Comparison of ENCODE assay signal across 18 cellular contexts in the genomic region with DNA sequence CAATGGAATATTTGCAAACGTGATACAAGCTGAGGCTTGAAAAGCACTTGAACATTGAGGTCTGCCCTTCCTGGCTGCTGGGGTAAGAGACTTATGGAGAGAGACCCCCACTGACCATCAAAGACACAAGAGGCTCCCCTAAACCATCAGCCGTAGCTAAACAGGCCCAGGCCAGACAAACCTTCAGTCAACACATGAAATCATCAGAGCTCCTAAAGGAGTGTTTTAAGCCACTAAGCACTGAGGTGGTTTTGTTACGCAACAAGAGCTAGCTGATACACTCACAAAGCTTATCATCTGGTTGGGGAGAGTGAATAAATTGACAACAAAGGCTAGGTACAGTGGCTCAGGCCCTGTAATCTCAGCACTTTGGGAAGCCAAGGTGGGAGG.
DNase-seq lines count a peak whose midpoint lies in the region; TF ChIP-seq lines count a peak whose summit lies in the region.
"Had no signal": no experiment of that assay in that cellular context is flagged by ENCODE, and none has a peak within 500 bp of the region (broad histone marks: within the 10 kb centered on the region; RNA-seq: fewer than 3 reads in every experiment).

No MANE protein-coding gene starts in this region.

- H3K4me1 ChIP-seq in breast epithelium (peaks cover 0 to 6% of the 10 kb centered on the region in 2 donors), mammary epithelial cell (ENCODE audit: insufficient read depth, low read length) (no peaks in the 10 kb centered on the region), ovary (ENCODE audit: insufficient read depth) (peaks cover 30% of the 10 kb centered on the region), transverse colon (peaks cover 23 to 64% (median 48%) of the 10 kb centered on the region in 4 donors), neural progenitor cell (no peaks in the 10 kb centered on the region)

- intact Hi-C loops in breast epithelium (cut with DNase I; ENCODE audit: low total_unique reads): no loop called here
- intact Hi-C loops in mammary epithelial cell (cut with micrococcal nuclease): no loop called here
- intact Hi-C loops in ovary (cut with DNase I): no loop called here
- intact Hi-C loops in transverse colon (cut with DNase I; ENCODE audit: low total_unique reads): loop anchor here (2.0 kb wide), 1 partner anchor 45 kb away; no protein-coding TSS in a partner anchor

- H3K9me3 ChIP-seq in breast epithelium (no peaks in the 10 kb centered on the region), mammary epithelial cell (replicated peaks; ENCODE audit: insufficient read depth, low read length) (peaks cover 8% of the 10 kb centered on the region), ovary (no peaks in the 10 kb centered on the region), transverse colon (no peaks in the 10 kb centered on the region), neural progenitor cell (ENCODE audit: low read depth) (no peaks in the 10 kb centered on the region)

- no TSS peak for BruUV-seq in mammary epithelial cell (replicated peaks; lab: Mats Ljungman, UMichigan)

- H3K4me2 ChIP-seq in mammary epithelial cell (ENCODE audit: insufficient read depth, low read depth, low read length) (no peak overlapping the region), neural progenitor cell (no peak overlapping the region)
- H3K4me2 ChIP-seq: GM23338, smooth muscle cell had no signal

- TF ChIP-seq POLR2A in breast epithelium (IDR thresholded peaks at IDR 0.05) (no peak), ovary (IDR thresholded peaks at IDR 0.05) (no peak), transverse colon (IDR thresholded peaks at IDR 0.05) (no peak)

- H3K79me2 ChIP-seq in mammary epithelial cell (ENCODE audit: insufficient read depth, low read length) (no peaks in the 10 kb centered on the region), neural progenitor cell (ENCODE audit: low read depth) (no peaks in the 10 kb centered on the region)

- H3K27me3 ChIP-seq in breast epithelium (no peaks in the 10 kb centered on the region), mammary epithelial cell (ENCODE audit: insufficient read depth, low read length) (no peaks in the 10 kb centered on the region), ovary (no peaks in the 10 kb centered on the region), transverse colon (no peaks in the 10 kb centered on the region), neural progenitor cell (no peaks in the 10 kb centered on the region)

- WGBS in mammary epithelial cell (ENCODE audit: low coverage, missing lambda C conversion rate): 44% methylated on average over 3 of the region's 3 CpGs
- WGBS in ovary, 3 donors: 48 to 71% (median 67%) methylated on average over 3 of the region's 3 CpGs
- WGBS in transverse colon (ENCODE audit: low coverage in 1 of 2), 2 donors: 57 to 80% methylated on average over 1 to 3 of the region's 3 CpGs

- no peak for DNase-seq in breast epithelium (ENCODE audit: low spot score in 2 of 2)
- DNase-seq in mammary epithelial cell: no peak
- no peak for DNase-seq in endothelial cell (ENCODE audit: low spot score)
- no peak for DNase-seq in ovary
- no peak for DNase-seq in transverse colon
- DNase-seq in GF-D8 (lab: John Stamatoyannopoulos, UW): no peak
- no peak for DNase-seq in activated CD4-positive, alpha-beta memory T cell treated with anti-CD3 and anti-CD28 coated beads, Interleukin-2, amount 10 ng/mL, durations not matched to agents 7 days and 5 days
- no peak for DNase-seq in neural progenitor cell (ENCODE audit: low spot score)
- DNase-seq: cortex of kidney, head of caudate nucleus, MM.1S, NCI-H1436 treated with DMSO at 0.1 percent for 48 hours had no signal

- H3K27ac ChIP-seq in breast epithelium (peak overlapping the region; percentile 54 to 73), mammary epithelial cell (ENCODE audit: insufficient read depth, low read depth, low read length) (no peak overlapping the region), ovary (peak overlapping the region; percentile 42 to 92), transverse colon (peak overlapping the region; percentile 77 to 87 (median 80)), neural progenitor cell (no peak overlapping the region)

- H3K9me3 Mint-ChIP-seq in endothelial cell (ENCODE audit: unreplicated experiment) (no peaks in the 10 kb centered on the region), neural progenitor cell (no peaks in the 10 kb centered on the region)
- H3K9me3 Mint-ChIP-seq in activated CD4-positive, alpha-beta memory T cell treated with anti-CD3 and anti-CD28 coated beads, Interleukin-2, amount 10 ng/mL, durations not matched to agents 7 days and 5 days: peaks cover 2% of the 10 kb centered on the region
- H3K9me3 Mint-ChIP-seq: activated CD4-positive, alpha-beta T cell treated with anti-CD3 and anti-CD28 coated beads, Interleukin-2, amount 10 ng/mL, durations not matched to agents 24 days and 14 days; activated T-helper 17 cell treated with anti-CD3 and anti-CD28 coated beads, Interleukin-2, amount 50 U/mL, for 72 hours; GM23338 had no signal

- H3K4me3 ChIP-seq in breast epithelium (no peak overlapping the region), mammary epithelial cell (replicated peaks in 1 of 3; ENCODE audit: insufficient read depth in 1 of 3, low read depth in 2 of 3, low read length in 3 of 3) (no peak overlapping the region), ovary (no peak overlapping the region), transverse colon (no peak overlapping the region), neural progenitor cell (no peak overlapping the region)
- H3K4me3 ChIP-seq: GM23338, smooth muscle cell had no signal

- H3K27me3 Mint-ChIP-seq in endothelial cell (ENCODE audit: unreplicated experiment) (peaks cover 12% of the 10 kb centered on the region), neural progenitor cell (ENCODE audit: insufficient read depth, low read depth) (peaks cover 2% of the 10 kb centered on the region)
- H3K27me3 Mint-ChIP-seq in activated CD4-positive, alpha-beta memory T cell treated with anti-CD3 and anti-CD28 coated beads, Interleukin-2, amount 10 ng/mL, durations not matched to agents 7 days and 5 days: no peaks in the 10 kb centered on the region
- H3K27me3 Mint-ChIP-seq: activated CD4-positive, alpha-beta T cell treated with anti-CD3 and anti-CD28 coated beads, Interleukin-2, amount 10 ng/mL, durations not matched to agents 24 days and 14 days; brain had no signal

- H4K20me1 ChIP-seq in mammary epithelial cell (ENCODE audit: insufficient read depth, low read length) (no peaks in the 10 kb centered on the region), neural progenitor cell (ENCODE audit: low read depth) (no peaks in the 10 kb centered on the region)

- CTCF ChIA-PET in mammary epithelial cell (lab: Charles Lee; ENCODE audit: low non-redundant PET): no interaction called here
- CTCF ChIA-PET in activated CD4-positive, alpha-beta memory T cell treated with anti-CD3 and anti-CD28 coated beads, Interleukin-2, amount 10 ng/mL, durations not matched to agents 7 days and 5 days (lab: Charles Lee): interaction anchor here (1.5 kb wide), 1 partner anchor 13 kb away, joined by 3 read pairs; no protein-coding TSS in a partner anchor

- TF ChIP-seq EP300 in ovary (IDR thresholded peaks at IDR 0.05) (no peak), transverse colon (IDR thresholded peaks at IDR 0.05; ENCODE audit: low read depth) (no peak)

- H3K27ac Mint-ChIP-seq in endothelial cell (ENCODE audit: unreplicated experiment) (no peak overlapping the region), neural progenitor cell (no peak overlapping the region)
- H3K27ac Mint-ChIP-seq in activated CD4-positive, alpha-beta memory T cell treated with anti-CD3 and anti-CD28 coated beads, Interleukin-2, amount 10 ng/mL, durations not matched to agents 7 days and 5 days: no peak overlapping the region
- H3K27ac Mint-ChIP-seq: activated naive CD8-positive, alpha-beta T cell treated with anti-CD3 and anti-CD28 coated beads for 36 hours; GM23338 had no signal

- in situ Hi-C loops in mammary epithelial cell (cut with MboI; ENCODE audit: low sequenced_read_pairs in 2 of 2) (no loop called here), transverse colon (cut with MboI; ENCODE audit: low pct_ligation_motif_present in 1 of 4, low pct_unique_long_range_greater_than_20kb in 1 of 4, low sequenced_read_pairs in 3 of 4) (loop anchor here in 1 of 4 donors (25.0 kb wide), 1 partner anchor 107 kb away; a partner anchor contains a TSS)

- no peaks in the 10 kb centered on the region for H3F3A ChIP-seq in neural progenitor cell (ENCODE audit: low read depth)

- dilution Hi-C loops in mammary epithelial cell (cut with HindIII; ENCODE audit: low sequenced_read_pairs): loop anchor here (5.0 kb wide), 2 partner anchors 78 to 87 kb away; no protein-coding TSS in a partner anchor

- H3K36me3 Mint-ChIP-seq in endothelial cell (ENCODE audit: low read depth, unreplicated experiment) (peaks cover 16% of the 10 kb centered on the region), neural progenitor cell (peaks cover 8% of the 10 kb centered on the region)
- no peaks in the 10 kb centered on the region for H3K36me3 Mint-ChIP-seq in activated CD4-positive, alpha-beta memory T cell treated with anti-CD3 and anti-CD28 coated beads, Interleukin-2, amount 10 ng/mL, durations not matched to agents 7 days and 5 days (ENCODE audit: low read depth)
- H3K36me3 Mint-ChIP-seq: activated naive CD8-positive, alpha-beta T cell treated with anti-CD3 and anti-CD28 coated beads for 36 hours had no signal

- TF ChIP-seq CTCF in breast epithelium (IDR thresholded peaks at IDR 0.05) (no peak), mammary epithelial cell (conservative IDR thresholded peaks at IDR 0.05 in 1 of 2, IDR thresholded peaks at IDR 0.05 in 1 of 2; ENCODE audit: extremely low read depth in 1 of 2, insufficient read depth in 1 of 2, low read depth in 1 of 2, low read length in 2 of 2) (no peak), endothelial cell (IDR thresholded peaks at IDR 0.05; ENCODE audit: unreplicated experiment) (no peak), ovary (IDR thresholded peaks at IDR 0.05) (no peak), transverse colon (IDR thresholded peaks at IDR 0.05) (no peak), neural progenitor cell (IDR thresholded peaks at IDR 0.05) (no peak)

- H3K4me1 Mint-ChIP-seq in endothelial cell (ENCODE audit: unreplicated experiment): peaks cover 26% of the 10 kb centered on the region
- peaks cover 20% of the 10 kb centered on the region for H3K4me1 Mint-ChIP-seq in activated CD4-positive, alpha-beta memory T cell treated with anti-CD3 and anti-CD28 coated beads, Interleukin-2, amount 10 ng/mL, durations not matched to agents 7 days and 5 days
- peaks cover 4% of the 10 kb centered on the region for H3K4me1 Mint-ChIP-seq in neural progenitor cell
- H3K4me1 Mint-ChIP-seq: GM23338 had no signal

- no peak overlapping the region for H2AFZ ChIP-seq in mammary epithelial cell (ENCODE audit: low read depth, low read length)
- no peak overlapping the region for H2AFZ ChIP-seq in neural progenitor cell (replicated peaks)
- H2AFZ ChIP-seq: GM23338 had no signal

- H3K9ac ChIP-seq in mammary epithelial cell (ENCODE audit: insufficient read depth, low read length) (no peak overlapping the region), neural progenitor cell (no peak overlapping the region)

- H3K36me3 ChIP-seq in breast epithelium (no peaks in the 10 kb centered on the region), mammary epithelial cell (ENCODE audit: insufficient read depth, low read length) (no peaks in the 10 kb centered on the region), ovary (no peaks in the 10 kb centered on the region), transverse colon (no peaks in the 10 kb centered on the region), neural progenitor cell (no peaks in the 10 kb centered on the region)

- POLR2A ChIA-PET in activated CD4-positive, alpha-beta memory T cell treated with anti-CD3 and anti-CD28 coated beads, Interleukin-2, amount 10 ng/mL, durations not matched to agents 7 days and 5 days (lab: Charles Lee): no interaction called here

- peak overlapping the region; percentile 67 for H3K4me3 Mint-ChIP-seq in endothelial cell (ENCODE audit: unreplicated experiment)
- no peak overlapping the region for H3K4me3 Mint-ChIP-seq in activated CD4-positive, alpha-beta memory T cell treated with anti-CD3 and anti-CD28 coated beads, Interleukin-2, amount 10 ng/mL, durations not matched to agents 7 days and 5 days
- no peak overlapping the region for H3K4me3 Mint-ChIP-seq in neural progenitor cell
- H3K4me3 Mint-ChIP-seq: activated CD4-positive, alpha-beta T cell treated with anti-CD3 and anti-CD28 coated beads, Interleukin-2, amount 10 ng/mL, durations not matched to agents 24 days and 14 days; activated T-helper 17 cell treated with anti-CD3 and anti-CD28 coated beads, Interleukin-2, amount 50 U/mL, for 72 hours; GM23338 had no signal

Comparison
In these comparisons a context has a peak if more than half of its experiments do, and no peak if none do; other contexts are left out.
1. H3K27ac ChIP-seq: peak in breast epithelium (2 of 2), ovary (2 of 2) and transverse colon (4 of 4); none in mammary epithelial cell (single experiment) and neural progenitor cell (single experiment).